ENCODE assay signal across 20 cellular contexts in the genomic region with DNA sequence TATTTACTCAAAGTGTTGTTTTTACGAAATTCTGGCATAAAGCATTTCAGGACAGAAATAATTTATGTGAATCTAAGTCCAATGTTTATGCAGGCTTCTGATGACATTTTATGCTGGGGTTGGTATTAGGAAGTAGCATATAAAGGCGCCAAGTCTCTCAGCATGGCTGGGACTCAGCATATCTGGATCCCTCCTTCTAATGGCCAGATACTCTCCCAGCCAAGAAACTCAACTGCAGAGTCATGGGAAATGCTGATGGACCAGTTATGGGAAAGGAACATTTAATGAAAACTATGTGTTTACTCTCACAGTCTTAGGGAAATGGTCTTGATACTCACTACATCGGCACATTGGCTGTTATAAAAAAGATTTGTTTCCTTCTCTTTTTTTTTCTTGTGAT.
DNase-seq lines count a peak whose midpoint lies in the region; ATAC-seq and TF ChIP-seq lines count a peak whose summit lies in the region.
"Had no signal": no experiment of that assay in that cellular context is flagged by ENCODE, and none has a peak within 500 bp of the region (broad histone marks: within the 10 kb centered on the region; RNA-seq: fewer than 3 reads in every experiment).

No MANE protein-coding gene starts in this region.

- H3K36me3 ChIP-seq in breast epithelium = no peaks in the 10 kb centered on the region
- H3K36me3 ChIP-seq in SK-N-MC (ENCODE audit: insufficient read depth, low read length) = no peaks in the 10 kb centered on the region
- no peaks in the 10 kb centered on the region for H3K36me3 ChIP-seq in testis (ENCODE audit: low read depth, missing control alignments)
- H3K36me3 ChIP-seq in psoas muscle (ENCODE audit: insufficient read depth in 1 of 2, low read depth in 1 of 2) = no peaks in the 10 kb centered on the region

- no TSS peak for BruUV-seq in MCF 10A (replicated peaks; lab: Mats Ljungman, UMichigan)

- H3K9me3 Mint-ChIP-seq in MCF 10A (ENCODE audit: unreplicated experiment) = no peaks in the 10 kb centered on the region
- H3K9me3 Mint-ChIP-seq: CD8-positive, alpha-beta T cell; H9 had no signal

- H3K36me3 Mint-ChIP-seq in MCF 10A (ENCODE audit: insufficient read depth, unreplicated experiment) = no peaks in the 10 kb centered on the region

- peak overlapping the region; percentile 35 for H3K27ac Mint-ChIP-seq in MCF 10A (ENCODE audit: low read depth, unreplicated experiment)
- H3K27ac Mint-ChIP-seq: H9 had no signal

- ATAC-seq in right cardiac atrium = peak; percentile 74 to 88
- no peak for ATAC-seq in psoas muscle
- ATAC-seq: A549; CD8-positive, alpha-beta T cell; GM12878; HepG2 had no signal

- H3K4me3 ChIP-seq in breast epithelium (no peak overlapping the region), SK-N-MC (no peak overlapping the region), right cardiac atrium (ENCODE audit: low read length) (no peak overlapping the region), testis (no peak overlapping the region), psoas muscle (no peak overlapping the region)
- H3K4me3 ChIP-seq: A549, GM12878 had no signal

- 50% methylated on average over 3 of the region's 3 CpGs for WGBS in right cardiac atrium
- WGBS in testis, 2 donors = 65% methylated on average over 3 of the region's 3 CpGs
- WGBS in psoas muscle, 3 donors = 41 to 54% (median 50%) methylated on average over 3 of the region's 3 CpGs

- TF ChIP-seq POLR2A in breast epithelium (IDR thresholded peaks at IDR 0.05) = no peak
- no peak for TF ChIP-seq POLR2A in testis (IDR thresholded peaks at IDR 0.05)

- POLR2A ChIA-PET in MCF 10A (lab: Yijun Ruan, JAX) = interaction anchor here (1.5 kb wide), 1 partner anchor 56 kb away, joined by 3 read pairs; no protein-coding TSS in a partner anchor

- H3K9me3 ChIP-seq in breast epithelium (no peaks in the 10 kb centered on the region), SK-N-MC (ENCODE audit: low read depth, low read length) (no peaks in the 10 kb centered on the region), right cardiac atrium (ENCODE audit: control insufficient read depth, low read length) (no peaks in the 10 kb centered on the region), testis (no peaks in the 10 kb centered on the region), psoas muscle (no peaks in the 10 kb centered on the region)
- H3K9me3 ChIP-seq: A549 had no signal

- H3K4me1 ChIP-seq in breast epithelium = no peaks in the 10 kb centered on the region
- H3K4me1 ChIP-seq in right cardiac atrium (ENCODE audit: control insufficient read depth, insufficient read depth, low read length) = peaks cover 1% of the 10 kb centered on the region
- H3K4me1 ChIP-seq in testis = peaks cover 34% of the 10 kb centered on the region
- no peaks in the 10 kb centered on the region for H3K4me1 ChIP-seq in psoas muscle
- H3K4me1 ChIP-seq: A549 had no signal

- H3K4me3 Mint-ChIP-seq in MCF 10A (ENCODE audit: unreplicated experiment) = no peak overlapping the region
- H3K4me3 Mint-ChIP-seq: CD8-positive, alpha-beta T cell; H9 had no signal

- H3K4me1 Mint-ChIP-seq in MCF 10A (ENCODE audit: insufficient read depth, unreplicated experiment) = peaks cover 5% of the 10 kb centered on the region

- H3K27me3 Mint-ChIP-seq in MCF 10A (ENCODE audit: insufficient read depth, unreplicated experiment) = no peaks in the 10 kb centered on the region

- no peak overlapping the region for H3K9ac ChIP-seq in SK-N-MC (ENCODE audit: insufficient read length)

- H3K27me3 ChIP-seq in breast epithelium = no peaks in the 10 kb centered on the region
- H3K27me3 ChIP-seq in right cardiac atrium (ENCODE audit: control insufficient read depth, insufficient read depth) = no peaks in the 10 kb centered on the region
- H3K27me3 ChIP-seq in testis = no peaks in the 10 kb centered on the region
- H3K27me3 ChIP-seq in psoas muscle (ENCODE audit: insufficient read depth in 3 of 3, low read length in 2 of 3) = no peaks in the 10 kb centered on the region

- intact Hi-C loops in MCF 10A (cut with micrococcal nuclease) (no loop called here), breast epithelium (cut with DNase I; ENCODE audit: low total_unique reads) (loop anchor here (10.0 kb wide), 1 partner anchor 1023 kb away; no protein-coding TSS in a partner anchor), right cardiac atrium (cut with DNase I) (no loop called here), testis (cut with DNase I; ENCODE audit: low total_unique reads) (no loop called here), psoas muscle (cut with DNase I) (no loop called here)

- TF ChIP-seq CTCF in MCF 10A (IDR thresholded peaks at IDR 0.05; ENCODE audit: unreplicated experiment) (no peak), breast epithelium (IDR thresholded peaks at IDR 0.05) (no peak), testis (IDR thresholded peaks at IDR 0.05) (no peak), psoas muscle (IDR thresholded peaks at IDR 0.05) (no peak)

- DNase-seq in MCF 10A (ENCODE audit: unreplicated experiment) (no peak), breast epithelium (ENCODE audit: low spot score in 2 of 2) (no peak), SK-N-MC (ENCODE audit: low read depth, low spot score) (no peak), right cardiac atrium (peak in 1 of 3 donors; percentile 50), testis (peak; percentile 32), NCI-H1048 (lab: John Stamatoyannopoulos, UW) (no peak), psoas muscle (no peak)
- DNase-seq: Calu3; CD8-positive, alpha-beta T cell; EL; H9; KG1; MV-4-11; NCI-H1417 treated with DMSO at 0.1 percent for 48 hours; NCI-H187 treated with DMSO at 0.1 percent for 48 hours; NCI-H345; NCI-H524 treated with DMSO at 0.1 percent for 48 hours had no signal

- CTCF ChIA-PET in MCF 10A (lab: Yijun Ruan, JAX) = no interaction called here

- H3K27ac ChIP-seq in breast epithelium (no peak overlapping the region), SK-N-MC (peak overlapping the region; percentile 40; the same call in 1 of the 2 replicates), right cardiac atrium (ENCODE audit: low read length) (no peak overlapping the region), testis (no peak overlapping the region), psoas muscle (no peak overlapping the region)
- H3K27ac ChIP-seq: A549 had no signal

Comparison
In these comparisons a context has a peak if more than half of its experiments do, and no peak if none do; other contexts are left out.
1. ATAC-seq: peak in right cardiac atrium (2 of 2); none in psoas muscle (0 of 4).